Comparison of ENCODE assay signal across 8 cellular contexts in genomic region chr1:89633103-89633744, GRCh38. TPM values are rescaled to one million over a fixed set of nuclear protein-coding genes. Genes with fewer than 3 reads are reported as not detected.
DNase-seq lines count a peak whose midpoint lies in the region; FAIRE-seq and TF ChIP-seq lines count a peak whose summit lies in the region.

TSS of gene LRRC8C (plus strand) at chr1:89633120. CDS start at chr1:89686474, 53,354 bp downstream.

- H3K9me3 ChIP-seq in iPS-18c (ENCODE audit: control insufficient read depth, insufficient read depth, low read length) (no peaks in the 10 kb centered on the region), small intestine (ENCODE audit: control insufficient read depth, low read depth) (no peaks in the 10 kb centered on the region)

- H3K4me1 Mint-ChIP-seq in brain, result peaks cover 25% of the 10 kb centered on the region

- peaks cover 13% of the 10 kb centered on the region for H3K27me3 Mint-ChIP-seq in brain

- H3K36me3 ChIP-seq in small intestine (ENCODE audit: control insufficient read depth in 2 of 2, insufficient read depth in 2 of 2, low read length in 2 of 2), result no peaks in the 10 kb centered on the region

- peak within 1 kb of the TSS; percentile 52 to 94 for H3K27ac ChIP-seq in small intestine (ENCODE audit: low read depth in 1 of 2, low read length in 1 of 2)

- DNase-seq in NCI-H2081 (lab: John Stamatoyannopoulos, UW), result peak; percentile 39 to 48
- DNase-seq in NCI-H2081 treated with DMSO at 0.1 percent for 48 hours (lab: John Stamatoyannopoulos, UW), result no peak
- peak; percentile 60 for DNase-seq in HCEC 1CT
- DNase-seq in LoVo (ENCODE audit: low spot score), result peak; percentile 41
- peak; percentile 58 for DNase-seq in T1000 (lab: John Stamatoyannopoulos, UW)
- peak; percentile 19 for DNase-seq in small intestine

- H3K9me3 Mint-ChIP-seq in brain, result no peaks in the 10 kb centered on the region

- 0 to 1% (median 1%) methylated on average over 51 to 78 of the region's 78 CpGs for WGBS in small intestine, 3 donors

- H3K4me1 ChIP-seq in small intestine (ENCODE audit: control insufficient read depth in 2 of 2, insufficient read depth in 1 of 2, low read depth in 1 of 2, low read length in 1 of 2), result peaks cover 0 to 6% of the 10 kb centered on the region in 2 donors

- no peaks in the 10 kb centered on the region for H3K27me3 ChIP-seq in small intestine (ENCODE audit: control insufficient read depth in 2 of 2, insufficient read depth in 2 of 2, low read length in 2 of 2)

- no peaks in the 10 kb centered on the region for H3K36me3 Mint-ChIP-seq in brain

- H3K4me3 ChIP-seq in iPS-18c (ENCODE audit: insufficient read depth, low read depth, low read length) (peak within 1 kb of the TSS; percentile 71), small intestine (ENCODE audit: low read depth in 1 of 2, low read length in 2 of 2) (peak within 1 kb of the TSS; percentile 67 to 86)

- FAIRE-seq in small intestine (lab: Jason Lieb, UNC), result no peak

- peak within 1 kb of the TSS; percentile 89 to 98 (median 96) for H3K4me3 Mint-ChIP-seq in brain

- no peak for TF ChIP-seq CTCF in brain (conservative IDR thresholded peaks at IDR 0.05)

- H3K27ac Mint-ChIP-seq in brain, result peak within 1 kb of the TSS; percentile 44 to 97 (median 90)

RNA-seq across cellular contexts. Expression of gene LRRC8C, which starts in this region (rescaled TPM):
- polyA plus RNA-seq in brain (ENCODE audit: insufficient read depth, low read depth, low replicate concordance), result 3.7 TPM
- polyA plus RNA-seq in small intestine, result 1 to 10 TPM in 1 of 3 donors, under 1 TPM in 2; 0.22 to 3.2 (median 0.81) TPM
